In the genomic region with DNA sequence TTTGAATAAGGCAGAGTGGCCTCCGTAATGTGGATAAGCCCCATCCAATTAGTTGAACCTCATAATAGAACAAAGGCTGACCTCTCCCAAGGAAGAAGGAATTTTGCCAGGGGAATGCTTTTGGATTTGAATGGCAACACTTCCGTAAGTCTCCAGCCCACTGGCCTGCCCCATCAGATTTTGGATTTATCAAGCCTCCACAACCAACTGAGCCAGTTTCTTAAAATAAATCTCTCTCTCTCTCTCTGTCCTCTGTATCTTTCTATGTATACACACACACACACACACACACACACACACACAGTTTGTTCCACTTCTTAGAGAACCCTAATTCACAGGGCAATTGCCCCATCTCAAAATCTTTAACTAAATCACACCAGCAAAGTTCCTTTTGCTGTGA, we compare ENCODE assay signal across 15 cellular contexts.
DNase-seq lines count a peak whose midpoint lies in the region; ATAC-seq, FAIRE-seq and TF ChIP-seq lines count a peak whose summit lies in the region.
"Had no signal": no experiment of that assay in that cellular context is flagged by ENCODE, and none has a peak within 500 bp of the region (broad histone marks: within the 10 kb centered on the region; RNA-seq: fewer than 3 reads in every experiment).

No MANE protein-coding gene starts in this region.

- H3K4me3 ChIP-seq in PC-9 (no peak overlapping the region), keratinocyte (ENCODE audit: control insufficient read depth in 2 of 3, extremely low read depth in 1 of 3, insufficient read depth in 2 of 3, low read depth in 1 of 3, low read length in 3 of 3) (no peak overlapping the region)
- H3K4me3 ChIP-seq: BLaER1, GM23248, HAP-1 had no signal

- FAIRE-seq in keratinocyte (lab: Jason Lieb, UNC): peak; percentile 46

- TF ChIP-seq CTCF in PC-9 (conservative IDR thresholded peaks at IDR 0.05) (no peak), keratinocyte (optimal IDR thresholded peaks at IDR 0.05 in 1 of 3, IDR thresholded peaks at IDR 0.05 in 1 of 3, conservative IDR thresholded peaks at IDR 0.05 in 1 of 3; ENCODE audit: extremely low read depth in 1 of 3, insufficient read depth in 2 of 3, low read length in 3 of 3) (no peak)

- H3K79me2 ChIP-seq in PC-9 (ENCODE audit: low read depth) (no peaks in the 10 kb centered on the region), keratinocyte (ENCODE audit: control insufficient read depth, insufficient read depth, low read length) (no peaks in the 10 kb centered on the region)

- H3K36me3 ChIP-seq in PC-9 (ENCODE audit: low read depth): no peaks in the 10 kb centered on the region
- no peaks in the 10 kb centered on the region for H3K36me3 ChIP-seq in keratinocyte (ENCODE audit: control insufficient read depth in 2 of 2, extremely low read depth in 1 of 2, insufficient read depth in 2 of 2, low read length in 2 of 2)
- H3K36me3 ChIP-seq: BLaER1, HAP-1 had no signal

- no peaks in the 10 kb centered on the region for H4K20me1 ChIP-seq in PC-9 (ENCODE audit: insufficient read depth)
- H4K20me1 ChIP-seq in keratinocyte (ENCODE audit: control insufficient read depth, extremely low read depth, insufficient read depth, low read length): no peaks in the 10 kb centered on the region
- H4K20me1 ChIP-seq: BLaER1 had no signal

- dilution Hi-C loops in keratinocyte (cut with MboI; ENCODE audit: extremely low pct_ligation_motif_present, low sequenced_read_pairs): no loop called here

- H3K4me2 ChIP-seq in PC-9: no peak overlapping the region
- no peak overlapping the region for H3K4me2 ChIP-seq in keratinocyte (ENCODE audit: control insufficient read depth, extremely low read depth, insufficient read depth, low read depth, low read length)
- H3K4me2 ChIP-seq: BLaER1 had no signal

- ATAC-seq in Right ventricle myocardium superior (ENCODE audit: poor library complexity) (no peak), GM19397 (IDR thresholded peaks at IDR 0.05; ENCODE audit: unreplicated experiment) (no peak)
- ATAC-seq: CD8-positive, alpha-beta T cell had no signal

- peaks cover 3% of the 10 kb centered on the region; the same call in 1 of the 2 replicates for H3K9me3 ChIP-seq in PC-9 (ENCODE audit: insufficient read depth, low read depth)
- H3K9me3 ChIP-seq in keratinocyte (ENCODE audit: control insufficient read depth, low read depth, low read length): peaks cover 7% of the 10 kb centered on the region
- H3K9me3 ChIP-seq: BLaER1, HAP-1 had no signal

- no peaks in the 10 kb centered on the region for H3K27me3 ChIP-seq in PC-9 (ENCODE audit: insufficient read depth, low read depth)
- no peaks in the 10 kb centered on the region for H3K27me3 ChIP-seq in keratinocyte (ENCODE audit: control insufficient read depth, extremely low read depth, insufficient read depth, low read length)
- H3K27me3 ChIP-seq: BLaER1 had no signal

- no peaks in the 10 kb centered on the region for H3K9me1 ChIP-seq in keratinocyte (ENCODE audit: control insufficient read depth, extremely low read depth, insufficient read depth, low read length)

- CTCF ChIA-PET in PC-9 (lab: Charles Lee): no interaction called here

- H2AFZ ChIP-seq in PC-9: no peak overlapping the region
- no peak overlapping the region for H2AFZ ChIP-seq in keratinocyte (ENCODE audit: control insufficient read depth, low read length)
- H2AFZ ChIP-seq: GM23248 had no signal

- peaks cover 31% of the 10 kb centered on the region for H3K4me1 ChIP-seq in PC-9 (replicated peaks; ENCODE audit: insufficient read depth)
- peaks cover 36% of the 10 kb centered on the region for H3K4me1 ChIP-seq in keratinocyte (ENCODE audit: control insufficient read depth, extremely low read depth, insufficient read depth, low read length)
- H3K4me1 ChIP-seq: BLaER1, HAP-1 had no signal

- DNase-seq in Right ventricle myocardium superior: peak; percentile 26
- DNase-seq in cardiac septum (ENCODE audit: low spot score): no peak
- no peak for DNase-seq in PC-9
- DNase-seq in keratinocyte (ENCODE audit: low read depth, low spot score): no peak
- no peak for DNase-seq in anterior cingulate cortex (lab: John Stamatoyannopoulos, UW)
- no peak for DNase-seq in NCI-H128 (lab: John Stamatoyannopoulos, UW; ENCODE audit: unreplicated experiment)
- DNase-seq: Calu3; CD8-positive, alpha-beta T cell; DMS79 treated with DMSO at 0.1 percent for 48 hours; GF-D8; GM23248 had no signal

- intact Hi-C loops in Right ventricle myocardium superior (cut with DNase I): no loop called here
- intact Hi-C loops in cardiac septum (cut with DNase I): no loop called here
- intact Hi-C loops in PC-9 (cut with micrococcal nuclease; ENCODE audit: unreplicated experiment): loop anchor here (1.0 to 2.0 kb wide), 3 partner anchors 43 to 292 kb away; no protein-coding TSS in a partner anchor

- H3K9me2 ChIP-seq in PC-9 (ENCODE audit: insufficient read depth): no peaks in the 10 kb centered on the region

- H3K27ac ChIP-seq in PC-9 (no peak overlapping the region), keratinocyte (ENCODE audit: control insufficient read depth, insufficient read depth, low read length) (no peak overlapping the region)
- H3K27ac ChIP-seq: 22Rv1, BLaER1, GM23248 had no signal

- peaks cover 18% of the 10 kb centered on the region for H3F3A ChIP-seq in PC-9 (ENCODE audit: insufficient read depth, low read depth)

- H3K9ac ChIP-seq in keratinocyte (ENCODE audit: control insufficient read depth, extremely low read depth, insufficient read depth, low read length): no peak overlapping the region
- H3K9ac ChIP-seq: BLaER1, GM23248 had no signal

- BruUV-seq in PC-9 (replicated peaks; lab: Mats Ljungman, UMichigan): TSS peak; percentile 1

- POLR2A ChIA-PET in PC-9 (lab: Charles Lee; ENCODE audit: unreplicated experiment): no interaction called here
